ENCODE assay signal across 15 cellular contexts in genomic region chr3:10496121-10496863, GRCh38. TPM values are rescaled to one million over a fixed set of nuclear protein-coding genes. Genes with fewer than 3 reads are reported as not detected.
DNase-seq lines count a peak whose midpoint lies in the region; ATAC-seq and TF ChIP-seq lines count a peak whose summit lies in the region.
"Had no signal": no experiment of that assay in that cellular context is flagged by ENCODE, and none has a peak within 500 bp of the region (broad histone marks: within the 10 kb centered on the region; RNA-seq: fewer than 3 reads in every experiment).

No MANE protein-coding gene starts in this region.

- no peaks in the 10 kb centered on the region for H3K79me2 ChIP-seq in HCT116 (ENCODE audit: insufficient read depth, low read length)

- H4K8ac ChIP-seq in neuronal stem cell (ENCODE audit: low read depth, low read length) = no peak overlapping the region

- H3K9me2 ChIP-seq in HCT116 (ENCODE audit: insufficient read depth) = no peaks in the 10 kb centered on the region

- H4K91ac ChIP-seq in neuronal stem cell (ENCODE audit: low read depth, low read length, poor library complexity) = no peak overlapping the region

- no peak overlapping the region for H2AK5ac ChIP-seq in neuronal stem cell (ENCODE audit: low read depth, low read length)

- RAD21 ChIA-PET in HCT116 (lab: Charles Lee; ENCODE audit: low non-redundant PET in 1 of 2, low total read pairs in 2 of 2, uncharacterized antibody in 2 of 2, unreplicated experiment in 2 of 2) = no interaction called here

- no peak overlapping the region for H2BK120ac ChIP-seq in neuronal stem cell (ENCODE audit: low read depth, low read length)

- H3K4me1 ChIP-seq in BLaER1 treated with 17β-estradiol and CSF1 and Interleukin-3, amounts not matched to agents 10 nM and 100 nM = peaks cover 0 to 57% (median 34%) of the 10 kb centered on the region in 10 experiments; a peak in 15 of 20 replicates
- H3K4me1 ChIP-seq in HCT116 (ENCODE audit: control insufficient read depth in 1 of 2, insufficient read depth in 2 of 2, low read length in 2 of 2) (peaks cover 18 to 24% of the 10 kb centered on the region in 2 experiments; a peak in 3 of 4 replicates), endodermal cell (ENCODE audit: control insufficient read depth, insufficient read depth, low read length) (no peaks in the 10 kb centered on the region), neuronal stem cell (ENCODE audit: control insufficient read depth in 2 of 2, insufficient read depth in 1 of 2, low read depth in 1 of 2, low read length in 2 of 2) (peaks cover 0 to 3% of the 10 kb centered on the region in 2 donors), testis (no peaks in the 10 kb centered on the region), colonic mucosa (no peaks in the 10 kb centered on the region)
- H3K4me1 ChIP-seq: BE2C, Caco-2, HAP-1 had no signal

- no peak overlapping the region for H2BK15ac ChIP-seq in neuronal stem cell (ENCODE audit: low read length)

- no peak overlapping the region for H3K23ac ChIP-seq in neuronal stem cell (ENCODE audit: low read depth, low read length, poor library complexity)

- no peak overlapping the region for H2BK5ac ChIP-seq in neuronal stem cell (ENCODE audit: low read length)

- H2BK12ac ChIP-seq in neuronal stem cell (ENCODE audit: low read length) = no peak overlapping the region

- peaks cover 0 to 4% (median 0%) of the 10 kb centered on the region in 11 experiments; a peak in 1 of 22 replicates for H4K20me1 ChIP-seq in BLaER1 treated with 17β-estradiol and CSF1 and Interleukin-3, amounts not matched to agents 10 nM and 100 nM
- H4K20me1 ChIP-seq in HCT116 (ENCODE audit: insufficient read depth) = no peaks in the 10 kb centered on the region

- H3K27ac Mint-ChIP-seq in endodermal cell = no peak overlapping the region
- H3K27ac Mint-ChIP-seq: HFFc6 had no signal

- H3K4me3 ChIP-seq in BLaER1 treated with 17β-estradiol and CSF1 and Interleukin-3, amounts not matched to agents 10 nM and 100 nM = no peak overlapping the region
- H3K4me3 ChIP-seq in HCT116 (replicated peaks in 1 of 2; ENCODE audit: low read depth in 1 of 2, low read length in 2 of 2) (no peak overlapping the region), endodermal cell (ENCODE audit: low read length) (no peak overlapping the region), neuronal stem cell (ENCODE audit: low read length in 2 of 2) (no peak overlapping the region), testis (no peak overlapping the region), foreskin fibroblast (ENCODE audit: low read depth in 1 of 2, low read length in 2 of 2) (no peak overlapping the region), colonic mucosa (no peak overlapping the region), coronary artery (no peak overlapping the region)
- H3K4me3 ChIP-seq: A549, HAP-1 had no signal

- H3K4me3 Mint-ChIP-seq in endodermal cell = no peak overlapping the region
- H3K4me3 Mint-ChIP-seq: CD8-positive, alpha-beta memory T cell; HFFc6 had no signal

- peaks cover 3% of the 10 kb centered on the region for H3K4me1 Mint-ChIP-seq in endodermal cell
- H3K4me1 Mint-ChIP-seq: CD8-positive, alpha-beta memory T cell had no signal

- H3K14ac ChIP-seq in neuronal stem cell (ENCODE audit: low read length) = no peak overlapping the region

- no peaks in the 10 kb centered on the region for H3K36me3 Mint-ChIP-seq in endodermal cell (ENCODE audit: low read depth)
- H3K36me3 Mint-ChIP-seq: CD8-positive, alpha-beta memory T cell had no signal

- H3K9me3 Mint-ChIP-seq in endodermal cell = no peaks in the 10 kb centered on the region
- H3K9me3 Mint-ChIP-seq: CD8-positive, alpha-beta memory T cell; HFFc6 had no signal

- no peaks in the 10 kb centered on the region for H3K27me3 Mint-ChIP-seq in endodermal cell (ENCODE audit: insufficient read depth)

- H2AFZ ChIP-seq in HCT116 (ENCODE audit: low read depth, low read length, poor library complexity, severe bottlenecking) = no peak overlapping the region
- no peak overlapping the region for H2AFZ ChIP-seq in neuronal stem cell (ENCODE audit: low read length)

- H3K36me3 ChIP-seq in BLaER1 treated with 17β-estradiol and CSF1 and Interleukin-3, amounts not matched to agents 10 nM and 100 nM = no peaks in the 10 kb centered on the region
- no peaks in the 10 kb centered on the region for H3K36me3 ChIP-seq in HCT116 (ENCODE audit: control insufficient read depth in 1 of 2, insufficient read depth in 2 of 2, low read length in 2 of 2)
- no peaks in the 10 kb centered on the region for H3K36me3 ChIP-seq in endodermal cell (ENCODE audit: control insufficient read depth, insufficient read depth, low read length)
- no peaks in the 10 kb centered on the region for H3K36me3 ChIP-seq in neuronal stem cell (replicated peaks in 1 of 2; ENCODE audit: control insufficient read depth in 2 of 2, insufficient read depth in 2 of 2, low read length in 2 of 2)
- H3K36me3 ChIP-seq in testis (ENCODE audit: low read depth, missing control alignments) = no peaks in the 10 kb centered on the region
- H3K36me3 ChIP-seq in colonic mucosa = no peaks in the 10 kb centered on the region
- H3K36me3 ChIP-seq: BE2C, HAP-1 had no signal

- H3K79me1 ChIP-seq in neuronal stem cell (ENCODE audit: low read depth, low read length) = no peaks in the 10 kb centered on the region

- peak overlapping the region; percentile 48 for H3K18ac ChIP-seq in neuronal stem cell (ENCODE audit: low read length)

- BruUV-seq in HCT116 (replicated peaks; lab: Mats Ljungman, UMichigan) = no TSS peak

- no peak overlapping the region for H3K27ac ChIP-seq in BLaER1 treated with 17β-estradiol and CSF1 and Interleukin-3, amounts not matched to agents 10 nM and 100 nM
- H3K27ac ChIP-seq in HCT116 (ENCODE audit: low read depth, low read length) (no peak overlapping the region), endodermal cell (ENCODE audit: low read depth, low read length) (no peak overlapping the region), neuronal stem cell (replicated peaks; ENCODE audit: low read length) (no peak overlapping the region), testis (no peak overlapping the region), colonic mucosa (no peak overlapping the region), coronary artery (no peak overlapping the region)

- DNase-seq in HCT116 (ENCODE audit: low read depth, low spot score) (no peak), endodermal cell (no peak), neuronal stem cell (ENCODE audit: low spot score) (no peak), testis (no peak), foreskin fibroblast (no peak), colonic mucosa (no peak), coronary artery (ENCODE audit: low spot score) (no peak)
- DNase-seq: BE2C; Caco-2; CD8-positive, alpha-beta memory T cell; DND-41; HFFc6 had no signal

- TF ChIP-seq CTCF in HCT116 (IDR thresholded peaks at IDR 0.05 in 2 of 3, conservative IDR thresholded peaks at IDR 0.05 in 1 of 3; ENCODE audit: borderline replicate concordance in 1 of 3, insufficient read depth in 1 of 3, low read depth in 2 of 3, low read length in 2 of 3) = no peak
- TF ChIP-seq CTCF in endodermal cell (conservative IDR thresholded peaks at IDR 0.05) = no peak
- no peak for TF ChIP-seq CTCF in testis (IDR thresholded peaks at IDR 0.05)
- no peak for TF ChIP-seq CTCF in foreskin fibroblast (IDR thresholded peaks at IDR 0.05; ENCODE audit: low read depth, low read length)
- TF ChIP-seq CTCF in colonic mucosa (IDR thresholded peaks at IDR 0.05) = no peak
- TF ChIP-seq CTCF in coronary artery (IDR thresholded peaks at IDR 0.05) = no peak

- no peak for TF ChIP-seq RAD21 in HCT116 (IDR thresholded peaks at IDR 0.05; ENCODE audit: low read depth)

- TF ChIP-seq POLR2A in HCT116 (IDR thresholded peaks at IDR 0.05; ENCODE audit: borderline replicate concordance, extremely low read depth, insufficient read depth, insufficient read length) (no peak), testis (IDR thresholded peaks at IDR 0.05) (no peak)

- no peak overlapping the region; a peak in 2 of 22 replicates for H3K9ac ChIP-seq in BLaER1 treated with 17β-estradiol and CSF1 and Interleukin-3, amounts not matched to agents 10 nM and 100 nM
- H3K9ac ChIP-seq in HCT116 (ENCODE audit: low read length) (no peak overlapping the region), endodermal cell (ENCODE audit: extremely low read depth, low read length, poor library complexity, severe bottlenecking) (peak overlapping the region; percentile 6), neuronal stem cell (ENCODE audit: low read depth, low read length, poor library complexity) (no peak overlapping the region), colonic mucosa (ENCODE audit: low read depth in 2 of 2, low read length in 2 of 2) (no peak overlapping the region)

- ATAC-seq in HCT116 = no peak

- 87 to 93% methylated on average over 3 to 11 of the region's 11 CpGs for WGBS in endodermal cell (ENCODE audit: insufficient coverage in 1 of 2, insufficient read length in 1 of 2), 2 experiments
- WGBS in neuronal stem cell (ENCODE audit: extremely low coverage in 2 of 2, insufficient read length in 2 of 2, insufficient replicate concordance in 1 of 2), 2 donors = no CpG with 5 or more reads among the region's 11 CpGs
- WGBS in testis, 2 donors = 59 to 61% methylated on average over 10 to 11 of the region's 11 CpGs

- intact Hi-C loops in HCT116 (cut with micrococcal nuclease) (no loop called here), testis (cut with DNase I; ENCODE audit: low total_unique reads) (no loop called here), colonic mucosa (cut with DNase I) (no loop called here)

- H3K4me2 ChIP-seq in BLaER1 treated with 17β-estradiol and CSF1 and Interleukin-3, amounts not matched to agents 10 nM and 100 nM = peak overlapping the region in 7 of 11 experiments; percentile 2 to 60 (median 40); a peak in 12 of 22 replicates
- H3K4me2 ChIP-seq in HCT116 (ENCODE audit: low read length) = peak overlapping the region; percentile 58
- H3K4me2 ChIP-seq in neuronal stem cell (ENCODE audit: insufficient read depth, low read length, poor library complexity, severe bottlenecking) = no peak overlapping the region
- H3K4me2 ChIP-seq: A549 had no signal

- H3K9me3 ChIP-seq in BLaER1 treated with 17β-estradiol and CSF1 and Interleukin-3, amounts not matched to agents 10 nM and 100 nM (replicated peaks in 1 of 11) = no peaks in the 10 kb centered on the region
- H3K9me3 ChIP-seq in HCT116 (ENCODE audit: control insufficient read depth in 1 of 2, insufficient read depth in 1 of 2, low read depth in 1 of 2, low read length in 2 of 2) (no peaks in the 10 kb centered on the region), endodermal cell (ENCODE audit: control insufficient read depth, low read length) (no peaks in the 10 kb centered on the region), neuronal stem cell (replicated peaks in 1 of 2; ENCODE audit: control insufficient read depth in 2 of 2, insufficient read depth in 1 of 2, low read depth in 1 of 2, low read length in 2 of 2) (no peaks in the 10 kb centered on the region), testis (no peaks in the 10 kb centered on the region), colonic mucosa (no peaks in the 10 kb centered on the region)
- H3K9me3 ChIP-seq: A549, BE2C, Caco-2, HAP-1 had no signal

- CTCF ChIA-PET in HCT116 (lab: Charles Lee) = no interaction called here

- no peak overlapping the region for H3K4ac ChIP-seq in neuronal stem cell (ENCODE audit: low read length)

- POLR2A ChIA-PET in HCT116 (lab: Charles Lee) = no interaction called here

- no peaks in the 10 kb centered on the region for H3K27me3 ChIP-seq in BLaER1 treated with 17β-estradiol and CSF1 and Interleukin-3, amounts not matched to agents 10 nM and 100 nM
- 0 out of 2 replicates have a peak, but pooled peaks cover 4% of the 10 kb centered on the region for H3K27me3 ChIP-seq in HCT116 (ENCODE audit: insufficient read depth, low read length)
- H3K27me3 ChIP-seq in endodermal cell (ENCODE audit: control insufficient read depth, insufficient read depth, low read length, poor library complexity, severe bottlenecking) = no peaks in the 10 kb centered on the region
- H3K27me3 ChIP-seq in neuronal stem cell (ENCODE audit: control insufficient read depth in 3 of 3, insufficient read depth in 3 of 3, low read depth in 1 of 3, low read length in 3 of 3) = peaks cover 0 to 15% (median 0%) of the 10 kb centered on the region in 3 experiments
- no peaks in the 10 kb centered on the region for H3K27me3 ChIP-seq in testis
- no peaks in the 10 kb centered on the region for H3K27me3 ChIP-seq in colonic mucosa
- H3K27me3 ChIP-seq: BE2C had no signal

RNA-seq across cellular contexts. Expression of gene ATP2B2, which starts 9.1 kb away (rescaled TPM):
- total RNA-seq in HCT116 (2021; ENCODE audit: unreplicated experiment) (not detected), endodermal cell (under 1 TPM in 1 of 2 donors, not detected in 1; 0.09 TPM), testis (1 to 10 TPM; 1.8 to 2.9 TPM), colonic mucosa (under 1 TPM; 0.07 to 0.11 TPM)
- 0.01 TPM in 2 replicates for polyA plus RNA-seq in HCT116 (2012)
- 0.64 TPM for polyA plus RNA-seq in endodermal cell (2013, experiment 1 of 2)
- 0.54 TPM for polyA plus RNA-seq in endodermal cell (2013, experiment 2 of 2)
- 0.15 TPM for polyA plus RNA-seq in neuronal stem cell (2013, experiment 1 of 2)
- 0.17 TPM for polyA plus RNA-seq in neuronal stem cell (2013, experiment 2 of 2)
- polyA plus RNA-seq in testis (ENCODE audit: insufficient read depth, low read depth, low replicate concordance) = 1.1 TPM
- total RNA-seq: Caco-2; CD8-positive, alpha-beta memory T cell; HFFc6 had no signal
- polyA plus RNA-seq: CD8-positive, alpha-beta memory T cell had no signal
